In genomic region chr2:226796012-226796839, GRCh38 we compare ENCODE assay signal across 1 cellular context.
TF ChIP-seq lines count a peak whose summit lies in the region.

No MANE protein-coding gene starts in this region.

TF ChIP-seq in WTC11, 78 proteins besides CTCF, POLR2A, EP300 and RAD21 (continued from another document):
- TF ChIP-seq RELA (CRISPR knock-in tag; IDR thresholded peaks at IDR 0.05; ENCODE audit: borderline replicate concordance) (no peak), MAX (CRISPR knock-in tag; IDR thresholded peaks at IDR 0.05) (no peak), JUN (CRISPR knock-in tag; IDR thresholded peaks at IDR 0.05) (no peak), TCF7 (CRISPR knock-in tag; IDR thresholded peaks at IDR 0.05; ENCODE audit: low read depth) (no peak), ETV6 (CRISPR knock-in tag; IDR thresholded peaks at IDR 0.05) (no peak), ZNF416 (CRISPR knock-in tag; IDR thresholded peaks at IDR 0.05) (no peak)
